ENCODE assay signal across 1 cellular context in genomic region chr9:132984202-132985062, GRCh38.
TF ChIP-seq lines count a peak whose summit lies in the region.

No MANE protein-coding gene starts in this region.

TF ChIP-seq in K562, 482 proteins besides CTCF, POLR2A, EP300 and RAD21 (continued from another document and continues in another):
- TF ChIP-seq ZHX1 (conservative IDR thresholded peaks at IDR 0.05; ENCODE audit: low read length) (no peak), ZBTB1 (CRISPR knock-in tag; IDR thresholded peaks at IDR 0.05; ENCODE audit: borderline replicate concordance, low read depth) (no peak), BRD4 (IDR thresholded peaks at IDR 0.05) (no peak), HIVEP1 (CRISPR knock-in tag; IDR thresholded peaks at IDR 0.05) (no peak), MIER1 (IDR thresholded peaks at IDR 0.05; ENCODE audit: low read depth) (no peak), SMARCC2 (IDR thresholded peaks at IDR 0.05; ENCODE audit: low read depth) (0 out of 2 replicates have a peak, but pooled peaks have one; percentile 47), RHOXF2B (CRISPR knock-in tag; conservative IDR thresholded peaks at IDR 0.05) (0 out of 2 replicates have a peak, but pooled peaks have one; percentile 32), ZNF197 (CRISPR knock-in tag; IDR thresholded peaks at IDR 0.05; ENCODE audit: low read depth) (no peak), ZBTB12 (CRISPR knock-in tag; IDR thresholded peaks at IDR 0.05) (no peak), MCM5 (IDR thresholded peaks at IDR 0.05; ENCODE audit: low read depth) (no peak), ZNF280A (IDR thresholded peaks at IDR 0.05; ENCODE audit: low read depth, partially characterized antibody) (no peak), ZNF639 (CRISPR knock-in tag; conservative IDR thresholded peaks at IDR 0.05 in 1 of 2, IDR thresholded peaks at IDR 0.05 in 1 of 2) (0 out of 4 replicates have a peak, but pooled peaks of 1 of the 2 experiments have one; percentile 51), MTA2 (IDR thresholded peaks at IDR 0.05; ENCODE audit: low read depth) (peak; percentile 86), SETDB1 (IDR thresholded peaks at IDR 0.05; ENCODE audit: low read length) (no peak), KDM4B (IDR thresholded peaks at IDR 0.05; ENCODE audit: borderline replicate concordance in 2 of 2, low read depth in 1 of 2) (no peak), JUNB (CRISPR knock-in tag; conservative IDR thresholded peaks at IDR 0.05) (no peak), MECOM (CRISPR knock-in tag; IDR thresholded peaks at IDR 0.05) (0 out of 2 replicates have a peak, but pooled peaks have one; percentile 41), SREBF2 (CRISPR knock-in tag; IDR thresholded peaks at IDR 0.05) (no peak), SRSF7 (optimal IDR thresholded peaks at IDR 0.05; ENCODE audit: low read depth, low read length) (no peak), CEBPZ (IDR thresholded peaks at IDR 0.05; ENCODE audit: borderline replicate concordance, low read depth, low read length) (no peak), BMI1 (IDR thresholded peaks at IDR 0.05; ENCODE audit: low read length) (no peak), ARID2 (IDR thresholded peaks at IDR 0.05) (no peak), TCFL5 (CRISPR knock-in tag; conservative IDR thresholded peaks at IDR 0.05) (no peak), CREB3L1 (IDR thresholded peaks at IDR 0.05; ENCODE audit: borderline replicate concordance, low read depth) (no peak; the same call in 1 of the 2 replicates), KHSRP (IDR thresholded peaks at IDR 0.05) (no peak), HMGXB4 (CRISPR knock-in tag; IDR thresholded peaks at IDR 0.05) (no peak), SREBF1 (IDR thresholded peaks at IDR 0.05; ENCODE audit: borderline replicate concordance, low read depth, low read length) (no peak), ZNF76 (CRISPR knock-in tag; IDR thresholded peaks at IDR 0.05; ENCODE audit: borderline replicate concordance) (no peak), KLF6 (CRISPR knock-in tag; IDR thresholded peaks at IDR 0.05; ENCODE audit: borderline replicate concordance) (no peak), BRF1 (IDR thresholded peaks at IDR 0.05; ENCODE audit: borderline replicate concordance, extremely low read depth, insufficient read length) (no peak), MYC (IDR thresholded peaks at IDR 0.05; ENCODE audit: low read depth, low read length) (peak; percentile 26; the same call in 1 of the 2 replicates), MYC (CRISPR knock-in tag; IDR thresholded peaks at IDR 0.05; ENCODE audit: borderline replicate concordance, low read depth) (peak; percentile 55; the same call in 1 of the 2 replicates), CCNT2 (IDR thresholded peaks at IDR 0.05; ENCODE audit: borderline replicate concordance, extremely low read depth, insufficient read length, low read depth, low read length) (peak; percentile 75), ZNF589 (CRISPR knock-in tag; IDR thresholded peaks at IDR 0.05; ENCODE audit: low read depth) (no peak), E2F3 (CRISPR knock-in tag; IDR thresholded peaks at IDR 0.05) (no peak), NKRF (IDR thresholded peaks at IDR 0.05; ENCODE audit: borderline replicate concordance) (no peak), HDGF (IDR thresholded peaks at IDR 0.05) (no peak), SIN3B (IDR thresholded peaks at IDR 0.05; ENCODE audit: low read depth) (no peak), CXXC5 (CRISPR knock-in tag; IDR thresholded peaks at IDR 0.05) (peak; percentile 80), HDAC2 (IDR thresholded peaks at IDR 0.05) (peak; percentile 74; the same call in 1 of the 2 replicates), VEZF1 (CRISPR knock-in tag; IDR thresholded peaks at IDR 0.05) (peak; percentile 84), COPS2 (conservative IDR thresholded peaks at IDR 0.05) (no peak), STAT5B (CRISPR knock-in tag; IDR thresholded peaks at IDR 0.05) (no peak), HOXB6 (CRISPR knock-in tag; IDR thresholded peaks at IDR 0.05; ENCODE audit: borderline replicate concordance) (no peak), RAD51 (IDR thresholded peaks at IDR 0.05; ENCODE audit: borderline replicate concordance, low read depth) (no peak), KLF13 (tag; IDR thresholded peaks at IDR 0.05; ENCODE audit: borderline replicate concordance, low read depth) (no peak)
